23 cellular contexts compared by ENCODE assay signal in genomic region chr15:50736823-50737222, GRCh38. TPM values are rescaled to one million over a fixed set of nuclear protein-coding genes. Genes with fewer than 3 reads are reported as not detected.
DNase-seq lines count a peak whose midpoint lies in the region; ATAC-seq and TF ChIP-seq lines count a peak whose summit lies in the region.
"Had no signal": no experiment of that assay in that cellular context is flagged by ENCODE, and none has a peak within 500 bp of the region (broad histone marks: within the 10 kb centered on the region; RNA-seq: fewer than 3 reads in every experiment).

No MANE protein-coding gene starts in this region.

- no peak overlapping the region for H2BK120ac ChIP-seq in mesenchymal stem cell (ENCODE audit: low read depth, low read length)
- H2BK120ac ChIP-seq in trophoblast cell (ENCODE audit: insufficient read depth, low read length, poor library complexity), result no peak overlapping the region

- no peak for ATAC-seq in GM18520 (IDR thresholded peaks at IDR 0.05; ENCODE audit: unreplicated experiment)
- ATAC-seq: A549, GM12878, GM23338 had no signal

- intact Hi-C loops in adrenal gland (cut with DNase I), result no loop called here

- peak; percentile 38 for DNase-seq in brain microvascular endothelial cell
- DNase-seq in choroid plexus epithelial cell (ENCODE audit: low read depth), result peak; percentile 38
- DNase-seq in mesenchymal stem cell, result no peak
- DNase-seq in trophoblast cell, result peak; percentile 70 to 87
- DNase-seq in adrenal gland, result no peak
- DNase-seq in WERI-Rb-1, result no peak
- DNase-seq: 8988T; ACHN; AML-193; BE2C; CD4-positive, alpha-beta T cell; CD8-positive, alpha-beta memory T cell; DMS 273 treated with DMSO at 0.1 percent for 48 hours; DMS79; EL; GDM1; HFFc6 had no signal

- no peak overlapping the region for H3K23ac ChIP-seq in mesenchymal stem cell (ENCODE audit: low read length in 2 of 2)
- no peak overlapping the region for H3K23ac ChIP-seq in trophoblast cell (ENCODE audit: low read length)

- TF ChIP-seq CTCF in brain microvascular endothelial cell (IDR thresholded peaks at IDR 0.05; ENCODE audit: low read depth, low read length, missing control alignments) (no peak), choroid plexus epithelial cell (conservative IDR thresholded peaks at IDR 0.05; ENCODE audit: low read depth, low read length) (no peak), adrenal gland (IDR thresholded peaks at IDR 0.05) (no peak), WERI-Rb-1 (IDR thresholded peaks at IDR 0.05; ENCODE audit: low read depth, low read length) (no peak)

- H2AFZ ChIP-seq in mesenchymal stem cell (ENCODE audit: low read depth, low read length) (no peak overlapping the region), trophoblast cell (ENCODE audit: insufficient read depth, low read length, poor library complexity) (no peak overlapping the region)
- H2AFZ ChIP-seq: GM23338 had no signal

- TF ChIP-seq POLR2A in adrenal gland (IDR thresholded peaks at IDR 0.05), result no peak

- in situ Hi-C loops in brain microvascular endothelial cell (cut with HindIII; ENCODE audit: low pct_ligation_motif_present, low sequenced_read_pairs), result no loop called here

- WGBS in mesenchymal stem cell, result 95% methylated on average over 8 of the region's 8 CpGs
- no CpG with 5 or more reads among the region's 8 CpGs for WGBS in trophoblast cell (ENCODE audit: extremely low coverage, insufficient coverage, insufficient read length)
- 92 to 93% (median 92%) methylated on average over 8 of the region's 8 CpGs for WGBS in adrenal gland, 4 donors

- H2BK12ac ChIP-seq in mesenchymal stem cell (ENCODE audit: low read length in 2 of 2), result no peak overlapping the region
- H2BK12ac ChIP-seq in trophoblast cell (ENCODE audit: low read length), result no peak overlapping the region

- H4K12ac ChIP-seq in trophoblast cell (ENCODE audit: low read depth, low read length), result no peak overlapping the region

- H3K18ac ChIP-seq in mesenchymal stem cell (ENCODE audit: low read depth in 1 of 2, low read length in 2 of 2) (no peak overlapping the region), trophoblast cell (ENCODE audit: low read length) (no peak overlapping the region)

- no peaks in the 10 kb centered on the region for H3K79me2 ChIP-seq in trophoblast cell (ENCODE audit: control insufficient read depth, insufficient read depth, low read length, poor library complexity)

- H2AK5ac ChIP-seq in mesenchymal stem cell (ENCODE audit: low read length, severe bottlenecking) (no peak overlapping the region), trophoblast cell (ENCODE audit: low read length) (no peak overlapping the region)

- H2BK5ac ChIP-seq in mesenchymal stem cell (ENCODE audit: low read depth, low read length, poor library complexity, severe bottlenecking) (no peak overlapping the region), trophoblast cell (ENCODE audit: low read depth, low read length, poor library complexity) (no peak overlapping the region)

- H4K8ac ChIP-seq in mesenchymal stem cell (ENCODE audit: low read length) (no peak overlapping the region), trophoblast cell (ENCODE audit: low read depth, low read length) (no peak overlapping the region)

- H3K14ac ChIP-seq in mesenchymal stem cell (ENCODE audit: low read length in 2 of 2) (no peak overlapping the region), trophoblast cell (ENCODE audit: low read length) (no peak overlapping the region)

- H3K4ac ChIP-seq in mesenchymal stem cell (ENCODE audit: low read depth in 1 of 2, low read length in 2 of 2), result no peak overlapping the region
- no peak overlapping the region for H3K4ac ChIP-seq in trophoblast cell (ENCODE audit: low read depth, low read length)

- H3K79me1 ChIP-seq in mesenchymal stem cell (replicated peaks; ENCODE audit: low read length, poor library complexity, severe bottlenecking) (peaks cover 1% of the 10 kb centered on the region), trophoblast cell (ENCODE audit: low read length) (no peaks in the 10 kb centered on the region)

- H2BK15ac ChIP-seq in mesenchymal stem cell (ENCODE audit: low read depth, poor library complexity, severe bottlenecking), result no peak overlapping the region

- H3K4me2 ChIP-seq in mesenchymal stem cell (ENCODE audit: low read length, poor library complexity, severe bottlenecking) (no peak overlapping the region), trophoblast cell (ENCODE audit: low read length) (no peak overlapping the region)
- H3K4me2 ChIP-seq: A549; BLaER1 treated with 17β-estradiol and CSF1 and Interleukin-3, amounts not matched to agents 10 nM and 100 nM; GM23338 had no signal

- H3K36me3 ChIP-seq in brain microvascular endothelial cell (replicated peaks), result peaks cover 6% of the 10 kb centered on the region
- peaks cover 10 to 85% of the 10 kb centered on the region in 2 experiments for H3K36me3 ChIP-seq in mesenchymal stem cell (ENCODE audit: control insufficient read depth in 1 of 2, insufficient read depth in 2 of 2, low read depth in 1 of 2, low read length in 2 of 2)
- peaks cover 3 to 10% of the 10 kb centered on the region in 2 experiments for H3K36me3 ChIP-seq in trophoblast cell (ENCODE audit: control insufficient read depth in 1 of 2, insufficient read depth in 2 of 2, low read length in 2 of 2)
- H3K36me3 ChIP-seq in adrenal gland (replicated peaks in 1 of 2), result peaks cover 0 to 47% of the 10 kb centered on the region in 2 donors
- H3K36me3 ChIP-seq in WERI-Rb-1, result peaks cover 38% of the 10 kb centered on the region

- H4K91ac ChIP-seq in mesenchymal stem cell (ENCODE audit: low read length), result no peak overlapping the region
- H4K91ac ChIP-seq in trophoblast cell (ENCODE audit: low read depth, low read length), result no peak overlapping the region

- no peak overlapping the region for H3K27ac ChIP-seq in brain microvascular endothelial cell
- H3K27ac ChIP-seq in mesenchymal stem cell (ENCODE audit: low read length, poor library complexity, severe bottlenecking), result peak overlapping the region; percentile 49
- H3K27ac ChIP-seq in trophoblast cell (ENCODE audit: low read depth, low read length), result no peak overlapping the region
- H3K27ac ChIP-seq in adrenal gland, result no peak overlapping the region
- H3K27ac ChIP-seq in WERI-Rb-1, result no peak overlapping the region
- H3K27ac ChIP-seq: A549; BLaER1 treated with 17β-estradiol and CSF1 and Interleukin-3, amounts not matched to agents 10 nM and 100 nM had no signal

- peaks cover 2% of the 10 kb centered on the region for H3K4me1 ChIP-seq in mesenchymal stem cell (ENCODE audit: control insufficient read depth, insufficient read depth, low read depth, low read length)
- no peaks in the 10 kb centered on the region for H3K4me1 ChIP-seq in trophoblast cell (ENCODE audit: control insufficient read depth in 1 of 2, insufficient read depth in 2 of 2, low read length in 2 of 2)
- H3K4me1 ChIP-seq in adrenal gland (replicated peaks in 1 of 2), result no peaks in the 10 kb centered on the region
- H3K4me1 ChIP-seq: A549; BE2C; BLaER1 treated with 17β-estradiol and CSF1 and Interleukin-3, amounts not matched to agents 10 nM and 100 nM had no signal

- H3K9me3 ChIP-seq in mesenchymal stem cell (ENCODE audit: control insufficient read depth, low read length) (no peaks in the 10 kb centered on the region), trophoblast cell (ENCODE audit: insufficient read depth, low read depth, low read length) (no peaks in the 10 kb centered on the region), adrenal gland (replicated peaks in 1 of 3) (peaks cover 0 to 4% (median 0%) of the 10 kb centered on the region in 3 donors), WERI-Rb-1 (ENCODE audit: severe bottlenecking) (no peaks in the 10 kb centered on the region)
- H3K9me3 ChIP-seq: A549, BE2C, HAP-1 had no signal

- H3K27me3 ChIP-seq in brain microvascular endothelial cell (replicated peaks) (no peaks in the 10 kb centered on the region), mesenchymal stem cell (ENCODE audit: control insufficient read depth in 1 of 2, insufficient read depth in 1 of 2, low read length in 2 of 2) (no peaks in the 10 kb centered on the region), trophoblast cell (ENCODE audit: insufficient read depth, low read length) (no peaks in the 10 kb centered on the region), adrenal gland (no peaks in the 10 kb centered on the region), WERI-Rb-1 (ENCODE audit: insufficient read depth, low read depth, severe bottlenecking) (no peaks in the 10 kb centered on the region)
- H3K27me3 ChIP-seq: BE2C; BLaER1 treated with 17β-estradiol and CSF1 and Interleukin-3, amounts not matched to agents 10 nM and 100 nM had no signal

- H3K9ac ChIP-seq in mesenchymal stem cell (ENCODE audit: low read length), result no peak overlapping the region
- no peak overlapping the region for H3K9ac ChIP-seq in trophoblast cell (ENCODE audit: low read length)
- H3K9ac ChIP-seq: BLaER1 treated with 17β-estradiol and CSF1 and Interleukin-3, amounts not matched to agents 10 nM and 100 nM had no signal

- H3K4me3 ChIP-seq in brain microvascular endothelial cell (ENCODE audit: low read depth, low read length) (no peak overlapping the region), choroid plexus epithelial cell (ENCODE audit: low read depth, low read length) (no peak overlapping the region), mesenchymal stem cell (ENCODE audit: insufficient read depth in 1 of 2, low read depth in 1 of 2, low read length in 2 of 2) (no peak overlapping the region), trophoblast cell (ENCODE audit: low read depth, low read length) (no peak overlapping the region), adrenal gland (no peak overlapping the region), WERI-Rb-1 (ENCODE audit: low read depth, low read length) (no peak overlapping the region)
- H3K4me3 ChIP-seq: A549; BLaER1 treated with 17β-estradiol and CSF1 and Interleukin-3, amounts not matched to agents 10 nM and 100 nM; GM12878; GM23338; HAP-1 had no signal

RNA-seq across cellular contexts. Expression of gene SPPL2A, which starts 28.7 kb away (rescaled TPM):
- 57.9 TPM for polyA plus RNA-seq in mesenchymal stem cell (2013, experiment 1 of 2)
- polyA plus RNA-seq in mesenchymal stem cell (2013, experiment 2 of 2), result 61.7 TPM
- polyA plus RNA-seq in trophoblast cell (2013), result 56.0 and 59.8 TPM in 2 replicates
- 100 to 1,000 TPM in 7 of 8 donors, 10 to 100 TPM in 1; 98.3 to 378 (median 148) TPM for total RNA-seq in adrenal gland
- polyA plus RNA-seq in adrenal gland, result 100 to 1,000 TPM in 1 of 3 donors, 10 to 100 TPM in 2; 23.3 to 126 (median 36.7) TPM

RNA-seq across cellular contexts. Expression of gene TRPM7, which starts 50.2 kb away (rescaled TPM):
- 14.6 TPM for polyA plus RNA-seq in mesenchymal stem cell (2013, experiment 1 of 2)
- polyA plus RNA-seq in mesenchymal stem cell (2013, experiment 2 of 2), result 14.8 TPM
- polyA plus RNA-seq in trophoblast cell (2013), result 23.5 and 24.5 TPM in 2 replicates
- 10 to 100 TPM; 20.4 to 45.0 (median 28.8) TPM for total RNA-seq in adrenal gland
- 10 to 100 TPM in 1 of 3 donors, 1 to 10 TPM in 2; 5.4 to 25.9 (median 6.1) TPM for polyA plus RNA-seq in adrenal gland

Comparison
In these comparisons a context has a peak if more than half of its experiments do, and no peak if none do; other contexts are left out.
1. DNase-seq: peak in brain microvascular endothelial cell (single experiment), choroid plexus epithelial cell (single experiment) and trophoblast cell (2 of 2); none in mesenchymal stem cell (single experiment), adrenal gland (0 of 7) and WERI-Rb-1 (single experiment).